1 cellular context compared by ENCODE assay signal in the genomic region with DNA sequence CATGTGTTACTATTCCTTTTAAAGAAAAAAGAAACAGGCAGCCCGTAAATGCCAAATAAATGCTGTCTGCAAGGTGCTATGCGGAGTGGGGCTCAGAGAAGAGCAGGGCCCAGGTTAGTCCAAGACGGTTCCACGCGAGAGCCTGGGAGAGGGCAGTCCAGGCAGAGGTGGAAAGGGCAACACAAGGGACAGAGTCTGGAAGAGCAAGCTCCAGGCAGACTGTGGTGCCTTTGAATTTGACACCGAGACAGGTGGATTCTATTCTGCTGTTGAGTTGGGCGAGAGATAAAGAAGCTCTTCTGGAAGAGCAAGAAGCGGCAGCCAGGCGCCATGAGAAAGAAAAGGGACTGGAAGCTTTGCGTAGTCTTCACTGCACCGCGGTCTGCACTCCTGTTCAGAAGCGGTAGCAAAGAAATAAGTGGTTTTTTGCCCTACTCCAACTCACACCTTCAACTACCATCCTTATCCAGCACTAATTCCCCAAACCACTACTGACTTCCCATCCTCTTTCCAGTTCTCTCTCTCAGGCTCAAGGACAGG.
TF ChIP-seq lines count a peak whose summit lies in the region.

No MANE protein-coding gene starts in this region.

TF ChIP-seq in GM23338, 12 proteins besides CTCF, POLR2A, EP300 and RAD21 (continued from another document):
- no peak for TF ChIP-seq CREB1 (CRISPR knock-in tag; IDR thresholded peaks at IDR 0.05; ENCODE audit: low read depth)
